ENCODE assay signal across 5 cellular contexts in the genomic region with DNA sequence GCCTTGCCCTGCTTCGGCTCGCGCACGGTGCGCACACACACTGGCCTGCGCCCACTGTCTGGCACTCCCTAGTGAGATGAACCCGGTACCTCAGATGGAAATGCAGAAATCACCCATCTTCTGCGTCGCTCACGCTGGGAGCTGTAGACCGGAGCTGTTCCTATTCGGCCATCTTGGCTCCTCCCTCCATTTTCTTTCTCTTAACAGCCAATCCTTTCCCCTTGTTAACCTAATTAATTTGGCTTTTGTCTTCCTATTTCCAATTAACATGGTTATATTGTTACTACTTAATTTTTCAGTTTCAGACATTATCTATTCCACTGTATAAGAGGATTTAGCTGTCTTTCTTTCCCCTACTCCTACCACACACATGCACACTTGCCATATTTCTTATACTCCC. TPM values are rescaled to one million over a fixed set of nuclear protein-coding genes. Genes with fewer than 3 reads are reported as not detected.
"Had no signal": no experiment of that assay in that cellular context is flagged by ENCODE, and none has a peak within 500 bp of the region (broad histone marks: within the 10 kb centered on the region; RNA-seq: fewer than 3 reads in every experiment).

No MANE protein-coding gene starts in this region.

RNA-seq across cellular contexts. Expression of a gene that starts 18.4 kb away (rescaled TPM):
- total RNA-seq: HepG2, OCI-LY7, Right ventricle myocardium inferior, SJCRH30, T-helper 17 cell had no signal
